In genomic region chr19:19732579-19733501, GRCh38 we compare ENCODE assay signal across 8 cellular contexts. TPM values are rescaled to one million over a fixed set of nuclear protein-coding genes. Genes with fewer than 3 reads are reported as not detected.
DNase-seq lines count a peak whose midpoint lies in the region; FAIRE-seq and TF ChIP-seq lines count a peak whose summit lies in the region.

ZNF14 (minus strand) TSS chr19:19733112; CDS start chr19:19732958, 154 bp downstream.

- peaks cover 8% of the 10 kb centered on the region; the same call in 1 of the 2 replicates for H3K9me3 ChIP-seq in ES-I3 (ENCODE audit: control insufficient read depth, insufficient read depth, low read length)
- H3K9me3 ChIP-seq in neuron (ENCODE audit: low read length): peaks cover 29% of the 10 kb centered on the region

- TF ChIP-seq CTCF in LNCaP clone FGC (IDR thresholded peaks at IDR 0.05; ENCODE audit: control insufficient read depth, extremely low read depth, insufficient read depth): no peak

- H3K4me1 ChIP-seq in ES-I3 (ENCODE audit: insufficient read depth, low read length) (no peaks in the 10 kb centered on the region), neuron (ENCODE audit: insufficient read depth, low read length) (peaks cover 5% of the 10 kb centered on the region)

- peak; percentile 90 for DNase-seq in H4 (ENCODE audit: low spot score)
- peak; percentile 87 for DNase-seq in LNCaP clone FGC (ENCODE audit: low read depth)
- DNase-seq in SHP77 treated with DMSO at 0.1 percent for 48 hours (lab: John Stamatoyannopoulos, UW): peak; percentile 86
- DNase-seq in activated naive CD4-positive, alpha-beta T cell (lab: John Stamatoyannopoulos, UW): peak; percentile 70 to 86 (median 82)
- peak; percentile 97 to 99 for DNase-seq in frontal cortex (ENCODE audit: low spot score in 2 of 2)
- peak; percentile 86 for DNase-seq in stromal cell of bone marrow (ENCODE audit: low read depth)

- H3K4me3 ChIP-seq in LNCaP clone FGC (ENCODE audit: low read depth, low read length) (peak within 1 kb of the TSS; percentile 81), neuron (ENCODE audit: low read length) (peak within 1 kb of the TSS; percentile 86)

- H3K9ac ChIP-seq in ES-I3 (ENCODE audit: low read depth, low read length): peak within 1 kb of the TSS; percentile 77

- H3K36me3 ChIP-seq in ES-I3 (ENCODE audit: insufficient read depth, low read length): no peaks in the 10 kb centered on the region
- H3K36me3 ChIP-seq in neuron (ENCODE audit: insufficient read depth, low read length): peaks cover 18% of the 10 kb centered on the region

- H3K27me3 ChIP-seq in neuron (ENCODE audit: insufficient read depth, low read length): no peaks in the 10 kb centered on the region

- H2AFZ ChIP-seq in neuron (ENCODE audit: low read depth, low read length): peak within 1 kb of the TSS; percentile 39

- no peak for FAIRE-seq in frontal cortex (lab: Jason Lieb, UNC)

RNA-seq across cellular contexts. Expression of gene ZNF14, which starts in this region (rescaled TPM):
- total RNA-seq in H4 (2014; rRNA removed; shearing (Covaris generic)): 3.0 and 3.2 TPM in 2 replicates
- total RNA-seq in frontal cortex: 28.1 TPM

Comparison
In these comparisons a context has a peak if more than half of its experiments do, and no peak if none do; other contexts are left out.
1. Peak in every context shown above with its lines: DNase-seq and H3K4me3 ChIP-seq.